ENCODE assay signal across 8 cellular contexts in genomic region chr22:39532215-39533071, GRCh38. TPM values are rescaled to one million over a fixed set of nuclear protein-coding genes. Genes with fewer than 3 reads are reported as not detected.
A peak's percentile ranks its signal among the peaks of the same experiment; 100 is the strongest.
DNase-seq lines count a peak whose midpoint lies in the region; ATAC-seq, FAIRE-seq and TF ChIP-seq lines count a peak whose summit lies in the region.

RPS19BP1 (minus strand) TSS chr22:39532748; CDS start chr22:39532738, 10 bp downstream.

- no peaks in the 10 kb centered on the region for H3K9me3 Mint-ChIP-seq in CD14-positive monocyte
- H3K9me3 Mint-ChIP-seq in activated CD4-positive, alpha-beta memory T cell treated with anti-CD3 and anti-CD28 coated beads for 36 hours = no peaks in the 10 kb centered on the region

- H3K4me1 Mint-ChIP-seq in CD14-positive monocyte = peaks cover 51% of the 10 kb centered on the region
- H3K4me1 Mint-ChIP-seq in activated CD4-positive, alpha-beta memory T cell treated with anti-CD3 and anti-CD28 coated beads for 36 hours (ENCODE audit: low read depth) = peaks cover 58% of the 10 kb centered on the region

- peak within 1 kb of the TSS; percentile 93 for H3K9ac ChIP-seq in HepG2 (ENCODE audit: insufficient read depth, low read depth, low read length)

- CTCF ChIA-PET in activated CD4-positive, alpha-beta memory T cell treated with anti-CD3 and anti-CD28 coated beads for 36 hours (lab: Charles Lee) = interaction anchor here (0.8 to 14.2 kb wide), 5 partner anchors 15 to 492 kb away, joined by 3 to 387 read pairs (median 3); no protein-coding TSS in a partner anchor
- CTCF ChIA-PET in HepG2 (lab: Yijun Ruan, JAX; ENCODE audit: low intra/inter-chr PET ratio, low total read pairs) = interaction anchor here (0.8 kb wide), 1 partner anchor 36 kb away, joined by 3 read pairs; no protein-coding TSS in a partner anchor

- peak within 1 kb of the TSS; percentile 80 to 97 (median 96) for H3K4me3 ChIP-seq in HepG2 (replicated peaks in 1 of 3; ENCODE audit: insufficient read depth in 1 of 3, low read depth in 2 of 3, low read length in 3 of 3)

- POLR2A ChIA-PET in activated CD4-positive, alpha-beta memory T cell treated with anti-CD3 and anti-CD28 coated beads for 36 hours (lab: Charles Lee) = interaction anchor here (1.0 to 1.5 kb wide), 4 partner anchors 10 to 216 kb away, joined by 3 to 8 read pairs (median 4); partner anchors contain the start of gene ATF4
- POLR2A ChIA-PET in HepG2 (lab: Yijun Ruan, JAX) = interaction anchor here (0.6 to 11.2 kb wide), 7 partner anchors 9 to 512 kb away, joined by 3 to 167 read pairs (median 14); partner anchors contain the start of genes ATF4, MIEF1, RPL3 and TAB1

- peaks cover 21% of the 10 kb centered on the region for H3K79me2 ChIP-seq in HepG2 (ENCODE audit: insufficient read depth, low read length)

- peak within 1 kb of the TSS; percentile 85 to 94 for H3K4me3 Mint-ChIP-seq in CD14-positive monocyte
- peak within 1 kb of the TSS; percentile 91 for H3K4me3 Mint-ChIP-seq in activated CD4-positive, alpha-beta memory T cell treated with anti-CD3 and anti-CD28 coated beads for 36 hours

- H3K36me3 Mint-ChIP-seq in CD14-positive monocyte = peaks cover 20 to 37% of the 10 kb centered on the region in 2 donors
- H3K36me3 Mint-ChIP-seq in activated CD4-positive, alpha-beta memory T cell treated with anti-CD3 and anti-CD28 coated beads for 36 hours = peaks cover 34% of the 10 kb centered on the region

- FAIRE-seq in HepG2 (lab: Jason Lieb, UNC) = peak; percentile 98

- in situ Hi-C loops in HepG2 (cut with HindIII; ENCODE audit: extremely low pct_ligation_motif_present, low pct_unique_long_range_greater_than_20kb) = no loop called here

- BruUV-seq in HepG2 (replicated peaks; lab: Mats Ljungman, UMichigan) = no TSS peak

- TF ChIP-seq CTCF in CD14-positive monocyte (IDR thresholded peaks at IDR 0.05) (no peak), HepG2 (CRISPR knock-in tag; IDR thresholded peaks at IDR 0.05) (peak; percentile 3; the same call in 1 of the 2 replicates)

- ATAC-seq in GM19397 (IDR thresholded peaks at IDR 0.05; ENCODE audit: unreplicated experiment) (peak; percentile 79), HG03571 (IDR thresholded peaks at IDR 0.05; ENCODE audit: unreplicated experiment) (peak; percentile 59), HepG2 (peak; percentile 60)

- intact Hi-C loops in CD14-positive monocyte (cut with micrococcal nuclease) (loop anchor here (2.0 to 10.0 kb wide), 5 partner anchors 14 to 1102 kb away; partner anchors contain the start of genes MRTFA (in 1 of the 2) and RPL3 (in 1 of the 2)), HepG2 (cut with micrococcal nuclease; ENCODE audit: unreplicated experiment) (no loop called here)
- intact Hi-C loops in activated CD4-positive, alpha-beta memory T cell treated with anti-CD3 and anti-CD28 coated beads for 36 hours (cut with micrococcal nuclease) = loop anchor here (1.0 to 10.0 kb wide), 10 partner anchors 12 to 814 kb away; partner anchors contain the start of genes ADSL, ATF4, MIEF1 and SUN2

- peaks cover 22% of the 10 kb centered on the region for H4K20me1 ChIP-seq in HepG2 (ENCODE audit: insufficient read depth, low read length)

- WGBS in HepG2 (ENCODE audit: low lambda C conversion rate) = 1% methylated on average over 31 of the region's 67 CpGs

- peak within 1 kb of the TSS; percentile 76 for H3K27ac ChIP-seq in HepG2 (ENCODE audit: extremely low read length, insufficient read depth, low read length)

- H3K9me3 ChIP-seq in HepG2 (ENCODE audit: low read length) = no peaks in the 10 kb centered on the region

- H3K4me2 ChIP-seq in HepG2 (ENCODE audit: low read depth, low read length) = peak within 1 kb of the TSS; percentile 95

- TF ChIP-seq RAD21 in HepG2 (CRISPR knock-in tag; IDR thresholded peaks at IDR 0.05) = no peak; the same call in 1 of the 2 replicates

- H2AFZ ChIP-seq in HepG2 (ENCODE audit: low read length) = no peak within 1 kb of the TSS

- peaks cover 0 to 14% of the 10 kb centered on the region in 2 experiments; a peak in 3 of 5 replicates for H3K27me3 ChIP-seq in HepG2 (ENCODE audit: control insufficient read depth in 1 of 2, insufficient read depth in 2 of 2, low read length in 2 of 2)

- DNase-seq in CD14-positive monocyte (ENCODE audit: low spot score) (peak; percentile 95), NCI-H82 treated with DMSO at 0.1 percent for 48 hours (lab: John Stamatoyannopoulos, UW; ENCODE audit: unreplicated experiment) (peak; percentile 99), dermis microvascular lymphatic vessel endothelial cell (ENCODE audit: low read depth in 2 of 2) (peak; percentile 81 to 97), HepG2 (ENCODE audit: low spot score) (peak; percentile 99)
- peak; percentile 100 for DNase-seq in activated CD4-positive, alpha-beta memory T cell treated with anti-CD3 and anti-CD28 coated beads for 36 hours
- peak; percentile 99 for DNase-seq in stimulated activated CD4-positive, alpha-beta T cell treated with anti-CD3 and anti-CD28 coated beads, Interleukin-4, amount 100 ng/mL, for 1 hour

- H3K4me1 ChIP-seq in HepG2 (ENCODE audit: insufficient read depth, low read length) = peaks cover 68% of the 10 kb centered on the region

- H3K36me3 ChIP-seq in HepG2 (replicated peaks in 1 of 2; ENCODE audit: control insufficient read depth in 1 of 2, insufficient read depth in 2 of 2, low read length in 2 of 2) = peaks cover 2 to 15% of the 10 kb centered on the region in 2 experiments; a peak in 4 of 5 replicates

- H3K27me3 Mint-ChIP-seq in CD14-positive monocyte (ENCODE audit: low read depth in 3 of 3) = peaks cover 0 to 3% (median 2%) of the 10 kb centered on the region in 3 donors
- no peaks in the 10 kb centered on the region for H3K27me3 Mint-ChIP-seq in activated CD4-positive, alpha-beta memory T cell treated with anti-CD3 and anti-CD28 coated beads for 36 hours

- peak in 1 of 2 experiments; percentile 49; a peak in 1 of 4 replicates for TF ChIP-seq EP300 in HepG2 (IDR thresholded peaks at IDR 0.05; ENCODE audit: low read depth in 2 of 2, low read length in 2 of 2)
- TF ChIP-seq EP300 in HepG2 (CRISPR knock-in tag; IDR thresholded peaks at IDR 0.05; ENCODE audit: borderline replicate concordance) = peak; percentile 15; the same call in 1 of the 2 replicates

- peak; percentile 85 to 91 for TF ChIP-seq POLR2A in HepG2 (IDR thresholded peaks at IDR 0.05; ENCODE audit: insufficient read depth in 1 of 2, low read depth in 2 of 2, low read length in 2 of 2)

- peak within 1 kb of the TSS; percentile 85 to 94 (median 90) for H3K27ac Mint-ChIP-seq in CD14-positive monocyte
- H3K27ac Mint-ChIP-seq in activated CD4-positive, alpha-beta memory T cell treated with anti-CD3 and anti-CD28 coated beads for 36 hours = peak within 1 kb of the TSS; percentile 80

TF ChIP-seq in HepG2, 621 proteins besides CTCF, POLR2A, EP300 and RAD21 (continues in another document):
- peak; percentile 88 for TF ChIP-seq ERF (CRISPR knock-in tag; IDR thresholded peaks at IDR 0.05)

RNA-seq across cellular contexts. Expression of gene RPS19BP1, which starts in this region (rescaled TPM):
- polyA plus RNA-seq in CD14-positive monocyte (100 to 1,000 TPM in 1 of 2 donors, 10 to 100 TPM in 1; 73.5 to 106 TPM), HepG2 (2011; rRNA removed) (44.3 and 47.8 TPM in 2 replicates)
- total RNA-seq in activated CD4-positive, alpha-beta memory T cell treated with anti-CD3 and anti-CD28 coated beads for 36 hours = 10 to 100 TPM; 65.2 to 67.5 TPM
- total RNA-seq in dermis microvascular lymphatic vessel endothelial cell (41.6 and 51.3 TPM in 2 replicates), HepG2 (2016; rRNA removed; fragmentation: Illumina TruSeq; extraction: Trizol) (81.3 and 88.2 TPM in 2 replicates)
- total RNA-seq in HepG2 (2016; cell fraction: cytosol; rRNA removed; fragmentation: Illumina TruSeq; extraction: Trizol; ENCODE audit: low read depth) = 128 and 142 TPM in 2 replicates
- total RNA-seq in HepG2 (2016; cell fraction: insoluble cytoplasmic fraction; rRNA removed; fragmentation: Illumina TruSeq; extraction: Trizol) = 77.0 and 92.6 TPM in 2 replicates
- 138 and 159 TPM in 2 replicates for total RNA-seq in HepG2 (2016; cell fraction: membrane; rRNA removed; fragmentation: Illumina TruSeq; extraction: Trizol)
- 32.9 and 36.8 TPM in 2 replicates for total RNA-seq in HepG2 (2016; cell fraction: nucleus; rRNA removed; fragmentation: Illumina TruSeq; extraction: Trizol)
- polyA plus RNA-seq in HepG2 (2011; cell fraction: cytosol; rRNA removed) = 48.9 and 72.7 TPM in 2 replicates
- 39.6 and 43.4 TPM in 2 replicates for polyA plus RNA-seq in HepG2 (2011; cell fraction: nucleus; rRNA removed)
- 22.5 and 32.4 TPM in 2 replicates for polyA plus RNA-seq in HepG2 (2012)
- polyA plus RNA-seq in HepG2 (2016; cell fraction: cytosol; fragmentation: Illumina TruSeq; extraction: Trizol; ENCODE audit: low read depth) = 155 and 179 TPM in 2 replicates
- 84.3 and 101 TPM in 2 replicates for polyA plus RNA-seq in HepG2 (2016; cell fraction: insoluble cytoplasmic fraction; fragmentation: Illumina TruSeq; extraction: Trizol; ENCODE audit: low read depth)
- polyA plus RNA-seq in HepG2 (2016; cell fraction: membrane; fragmentation: Illumina TruSeq; extraction: Trizol; ENCODE audit: low read depth) = 130 and 146 TPM in 2 replicates
- polyA plus RNA-seq in HepG2 (2016; cell fraction: nucleus; fragmentation: Illumina TruSeq; extraction: Trizol; ENCODE audit: insufficient read depth, low read depth) = 72.3 and 78.7 TPM in 2 replicates
- 8.8 and 14.5 TPM in 2 replicates for polyA minus RNA-seq in HepG2 (2011; rRNA and poly(A)+ RNA removed; ENCODE audit: low replicate concordance)
- polyA minus RNA-seq in HepG2 (2011; cell fraction: cytosol; rRNA and poly(A)+ RNA removed) = 7.8 and 8.0 TPM in 2 replicates
- 12.2 and 13.9 TPM in 2 replicates for polyA minus RNA-seq in HepG2 (2011; cell fraction: nucleus; rRNA and poly(A)+ RNA removed)

Comparison
In these comparisons a context has a peak if more than half of its experiments do, and no peak if none do; other contexts are left out.
1. Peak in every context shown above with its lines: DNase-seq, ATAC-seq, H3K4me3 ChIP-seq and H3K27ac ChIP-seq.